In genomic region chr22:20114506-20115475, GRCh38 we compare ENCODE assay signal across 11 cellular contexts. TPM values are rescaled to one million over a fixed set of nuclear protein-coding genes. Genes with fewer than 3 reads are reported as not detected.
A peak's percentile ranks its signal among the peaks of the same experiment; 100 is the strongest.
DNase-seq lines count a peak whose midpoint lies in the region; ATAC-seq, FAIRE-seq and TF ChIP-seq lines count a peak whose summit lies in the region.
"Had no signal": no experiment of that assay in that cellular context is flagged by ENCODE, and none has a peak within 500 bp of the region (broad histone marks: within the 10 kb centered on the region; RNA-seq: fewer than 3 reads in every experiment).

No MANE protein-coding gene starts in this region.

- no peak overlapping the region for H3K4me3 ChIP-seq in CD8-positive, alpha-beta T cell (ENCODE audit: low read depth, low read length)
- H3K4me3 ChIP-seq in KMS-11 (IDR thresholded peaks at IDR 0.05; ENCODE audit: insufficient read depth, low read depth, low read length) (no peak overlapping the region), K562 (peak overlapping the region; percentile 63; the same call in 1 of the 2 replicates)
- H3K4me3 ChIP-seq: SJCRH30 had no signal

- TF ChIP-seq EP300 in K562 (IDR thresholded peaks at IDR 0.05; ENCODE audit: low read length), result no peak

- CTCF ChIA-PET in CD8-positive, alpha-beta T cell (lab: Charles Lee), result interaction anchor here (0.8 kb wide), 1 partner anchor 144 kb away, joined by 3 read pairs; no protein-coding TSS in a partner anchor
- CTCF ChIA-PET in K562 (lab: Yijun Ruan, JAX; ENCODE audit: low intra/inter-chr PET ratio), result no interaction called here

- H4K20me1 ChIP-seq in KMS-11 (ENCODE audit: insufficient read depth), result no peaks in the 10 kb centered on the region
- H4K20me1 ChIP-seq in K562 (replicated peaks; ENCODE audit: control insufficient read depth, insufficient read depth, low read length), result peaks cover 32% of the 10 kb centered on the region

- H3K4me3 Mint-ChIP-seq in CD8-positive, alpha-beta T cell, result peak overlapping the region; percentile 37
- H3K4me3 Mint-ChIP-seq in neural crest cell, result peak overlapping the region; percentile 95

- H3K27ac Mint-ChIP-seq in CD8-positive, alpha-beta T cell, result peak overlapping the region; percentile 84
- peak overlapping the region; percentile 89 for H3K27ac Mint-ChIP-seq in neural crest cell (ENCODE audit: unreplicated experiment)

- no peaks in the 10 kb centered on the region for H3K9me3 ChIP-seq in CD8-positive, alpha-beta T cell (ENCODE audit: low read length)
- H3K9me3 ChIP-seq in K562 (replicated peaks; ENCODE audit: control insufficient read depth, insufficient read depth, low read depth, low read length), result no peaks in the 10 kb centered on the region
- H3K9me3 ChIP-seq: SJCRH30 had no signal

- no peak for DNase-seq in CD8-positive, alpha-beta T cell
- DNase-seq in K562 (ENCODE audit: extremely low read depth in 1 of 4, low spot score in 3 of 4), result no peak
- DNase-seq in neural crest cell (ENCODE audit: low read depth, low spot score), result no peak
- DNase-seq in left colon, result no peak
- no peak for DNase-seq in NCI-H146 treated with DMSO at 0.1 percent for 48 hours (lab: John Stamatoyannopoulos, UW; ENCODE audit: unreplicated experiment)
- DNase-seq: DMS79; NCI-H446 treated with DMSO at 0.1 percent for 48 hours; SJCRH30; stimulated activated CD4-positive, alpha-beta T cell treated with anti-CD3 and anti-CD28 coated beads, Interleukin-1b, Interleukin-23, amount 100 ng/mL, for 48 hours had no signal

- H2AFZ ChIP-seq in KMS-11 (ENCODE audit: low read depth) (no peak overlapping the region), K562 (ENCODE audit: low read depth, low read length) (no peak overlapping the region)

- H3K9me1 ChIP-seq in K562 (ENCODE audit: control insufficient read depth, insufficient read depth, low read length), result no peaks in the 10 kb centered on the region

- TF ChIP-seq CTCF in CD8-positive, alpha-beta T cell (IDR thresholded peaks at IDR 0.05), result no peak
- no peak for TF ChIP-seq CTCF in KMS-11 (conservative IDR thresholded peaks at IDR 0.05; ENCODE audit: low read depth, low read length)
- TF ChIP-seq CTCF in K562 (IDR thresholded peaks at IDR 0.05 in 2 of 3, conservative IDR thresholded peaks at IDR 0.05 in 1 of 3; ENCODE audit: insufficient read depth in 2 of 3, low read depth in 1 of 3, low read length in 3 of 3), result no peak
- TF ChIP-seq CTCF in neural crest cell (conservative IDR thresholded peaks at IDR 0.05), result no peak

- no peaks in the 10 kb centered on the region for H3K27me3 ChIP-seq in CD8-positive, alpha-beta T cell (ENCODE audit: insufficient read depth, low read length)
- H3K27me3 ChIP-seq in KMS-11 (ENCODE audit: insufficient read depth, low read depth) (no peaks in the 10 kb centered on the region), K562 (ENCODE audit: control insufficient read depth in 2 of 2, insufficient read depth in 2 of 2, low read length in 2 of 2) (no peaks in the 10 kb centered on the region)
- H3K27me3 ChIP-seq: SJCRH30 had no signal

- H3K79me2 ChIP-seq in KMS-11 (ENCODE audit: insufficient read depth, low read depth) (peaks cover 45% of the 10 kb centered on the region), K562 (ENCODE audit: control insufficient read depth, insufficient read depth, low read length) (peaks cover 53% of the 10 kb centered on the region)

- no peak for TF ChIP-seq RAD21 in K562 (CRISPR knock-in tag; conservative IDR thresholded peaks at IDR 0.05 in 1 of 2, IDR thresholded peaks at IDR 0.05 in 1 of 2)

- H3K4me1 Mint-ChIP-seq in CD8-positive, alpha-beta T cell (ENCODE audit: low read depth), result peaks cover 43% of the 10 kb centered on the region
- H3K4me1 Mint-ChIP-seq in neural crest cell, result peaks cover 30% of the 10 kb centered on the region

- BruUV-seq in K562 (replicated peaks; lab: Mats Ljungman, UMichigan), result no TSS peak

- no peak overlapping the region for H3K9ac ChIP-seq in KMS-11
- H3K9ac ChIP-seq in K562 (ENCODE audit: insufficient read depth in 1 of 2, low read depth in 2 of 2, low read length in 2 of 2), result peak overlapping the region; percentile 95 to 99; a peak in 3 of 4 replicates

- H3K9me3 Mint-ChIP-seq in CD8-positive, alpha-beta T cell, result no peaks in the 10 kb centered on the region
- H3K9me3 Mint-ChIP-seq in neural crest cell, result no peaks in the 10 kb centered on the region

- no peaks in the 10 kb centered on the region for H3K27me3 Mint-ChIP-seq in CD8-positive, alpha-beta T cell (ENCODE audit: low read depth)
- H3K27me3 Mint-ChIP-seq in neural crest cell (ENCODE audit: low read depth), result peaks cover 12% of the 10 kb centered on the region

- H3K36me3 ChIP-seq in CD8-positive, alpha-beta T cell (ENCODE audit: insufficient read depth, low read length), result peaks cover 22% of the 10 kb centered on the region
- peaks cover 3% of the 10 kb centered on the region; the same call in 1 of the 2 replicates for H3K36me3 ChIP-seq in KMS-11 (ENCODE audit: insufficient read depth)
- peaks cover 84% of the 10 kb centered on the region for H3K36me3 ChIP-seq in K562 (ENCODE audit: control insufficient read depth, insufficient read depth, low read length)

- intact Hi-C loops in CD8-positive, alpha-beta T cell (cut with DNase I, micrococcal nuclease), result loop anchor here (5.0 to 10.0 kb wide), 3 partner anchors 142 to 970 kb away; partner anchors contain the start of genes ESS2 (in 1 of the 2) and ZNF74 (in 1 of the 2)
- intact Hi-C loops in K562 (cut with micrococcal nuclease) (loop anchor here (5.0 kb wide), 1 partner anchor 382 kb away; no protein-coding TSS in a partner anchor), left colon (cut with DNase I, micrococcal nuclease) (no loop called here)

- POLR2A ChIA-PET in CD8-positive, alpha-beta T cell (lab: Charles Lee), result no interaction called here
- POLR2A ChIA-PET in K562 (lab: Yijun Ruan, JAX), result interaction anchor here (0.6 to 20.7 kb wide), 12 partner anchors 7 to 170 kb away, joined by 3 to 513 read pairs (median 4); partner anchors contain the start of gene ZDHHC8

- WGBS in K562 (ENCODE audit: insufficient coverage, low coverage, missing lambda C conversion rate), result 93% methylated on average over 36 of the region's 36 CpGs

- peaks cover 44% of the 10 kb centered on the region for H3K4me1 ChIP-seq in CD8-positive, alpha-beta T cell (ENCODE audit: insufficient read depth, low read length)
- peaks cover 20% of the 10 kb centered on the region for H3K4me1 ChIP-seq in KMS-11 (ENCODE audit: low read depth, poor library complexity, severe bottlenecking)
- peaks cover 20 to 86% of the 10 kb centered on the region in 2 experiments for H3K4me1 ChIP-seq in K562 (replicated peaks in 1 of 2; ENCODE audit: control insufficient read depth in 2 of 2, insufficient read depth in 2 of 2, low read length in 2 of 2)

- in situ Hi-C loops in K562 (cut with MboI), result loop anchor here (10.0 kb wide), 1 partner anchor 390 kb away; the partner anchor contains the start of gene GP1BB

- peaks cover 40% of the 10 kb centered on the region for H3K36me3 Mint-ChIP-seq in CD8-positive, alpha-beta T cell
- peaks cover 20% of the 10 kb centered on the region for H3K36me3 Mint-ChIP-seq in neural crest cell (ENCODE audit: low read depth)

- no peak for ATAC-seq in CD8-positive, alpha-beta T cell
- ATAC-seq in K562 (no peak), left colon (no peak), GM18520 (IDR thresholded peaks at IDR 0.05; ENCODE audit: unreplicated experiment) (no peak)

- no peak for FAIRE-seq in K562 (lab: Jason Lieb, UNC)

- H3K27ac ChIP-seq in CD8-positive, alpha-beta T cell (ENCODE audit: low read depth, low read length), result no peak overlapping the region
- H3K27ac ChIP-seq in KMS-11 (no peak overlapping the region), K562 (ENCODE audit: extremely low read depth, low read depth, low read length) (peak overlapping the region; percentile 94)
- H3K27ac ChIP-seq: SJCRH30 had no signal

- H3K4me2 ChIP-seq in KMS-11, result peak overlapping the region; percentile 66; the same call in 1 of the 2 replicates
- peak overlapping the region; percentile 97; the same call in 1 of the 2 replicates for H3K4me2 ChIP-seq in K562 (ENCODE audit: insufficient read depth, low read length)

- peak; percentile 19; the same call in 1 of the 2 replicates for TF ChIP-seq POLR2A in K562 (conservative IDR thresholded peaks at IDR 0.05)

RNA-seq across cellular contexts. Expression of gene RANBP1, which starts 1.1 kb away (rescaled TPM):
- 10 to 100 TPM; 61.5 to 66.2 TPM for total RNA-seq in CD8-positive, alpha-beta T cell
- total RNA-seq in K562 (2011; cell fraction: chromatin; rRNA removed; ENCODE audit: low replicate concordance), result 525 and 801 TPM in 2 replicates
- 523 and 591 TPM in 2 replicates for total RNA-seq in K562 (2011; cell fraction: nucleolus; rRNA removed)
- 545 and 554 TPM in 2 replicates for total RNA-seq in K562 (2011; cell fraction: nucleoplasm; rRNA removed)
- total RNA-seq in K562 (2014; rRNA removed), result 2,045 and 2,260 TPM in 2 replicates
- 1,191 and 1,409 TPM in 2 replicates for total RNA-seq in K562 (2014; rRNA removed; fragmentation: Illumina TruSeq; extraction: Trizol)
- 1,591 and 1,659 TPM in 2 replicates for total RNA-seq in K562 (2015; rRNA removed; fragmentation: Illumina TruSeq; extraction: Trizol)
- total RNA-seq in K562 (2021), result 1,289 and 1,311 TPM in 2 replicates
- polyA plus RNA-seq in K562 (2011; rRNA removed), result 1,082 and 1,351 TPM in 2 replicates
- polyA plus RNA-seq in K562 (2011; cell fraction: cytosol; rRNA removed), result 950 and 1,655 TPM in 2 replicates
- 1,008 and 1,512 TPM in 2 replicates for polyA plus RNA-seq in K562 (2011; cell fraction: nucleus; rRNA removed)
- 795 and 1,074 TPM in 2 replicates for polyA plus RNA-seq in K562 (2012)
- 1,518 and 1,621 TPM in 2 replicates for polyA plus RNA-seq in K562 (2014; fragmentation: Illumina TruSeq; extraction: Trizol)
- polyA plus RNA-seq in K562 (2014; fragmentation: Nextera tagmentation; extraction: Ambion mirVana), result 100 to 1,000 TPM; 162 to 207 TPM
- polyA plus RNA-seq in K562 (2014; rRNA removed), result 2,237 and 2,891 TPM in 2 replicates
- polyA minus RNA-seq in K562 (2011; rRNA and poly(A)+ RNA removed), result 896 and 959 TPM in 2 replicates
- 618 and 835 TPM in 2 replicates for polyA minus RNA-seq in K562 (2011; cell fraction: cytosol; rRNA and poly(A)+ RNA removed)
- 183 and 414 TPM in 2 replicates for polyA minus RNA-seq in K562 (2011; cell fraction: nucleus; rRNA and poly(A)+ RNA removed)
- 469 and 489 TPM in 2 replicates for total RNA-seq in neural crest cell
- 10 to 100 TPM; 57.2 to 80.3 TPM for total RNA-seq in left colon

RNA-seq across cellular contexts. Expression of gene TRMT2A, which starts 2.2 kb away (rescaled TPM):
- total RNA-seq in CD8-positive, alpha-beta T cell, result 10 to 100 TPM; 57.8 to 62.8 TPM
- 249 and 785 TPM in 2 replicates for total RNA-seq in K562 (2011; cell fraction: chromatin; rRNA removed; ENCODE audit: low replicate concordance)
- total RNA-seq in K562 (2011; cell fraction: nucleolus; rRNA removed), result 623 and 778 TPM in 2 replicates
- 344 and 378 TPM in 2 replicates for total RNA-seq in K562 (2011; cell fraction: nucleoplasm; rRNA removed)
- total RNA-seq in K562 (2014; rRNA removed) (203 and 254 TPM in 2 replicates), K562 (2014; rRNA removed; fragmentation: Illumina TruSeq; extraction: Trizol) (31.5 and 47.4 TPM in 2 replicates), K562 (2015; rRNA removed; fragmentation: Illumina TruSeq; extraction: Trizol) (151 and 170 TPM in 2 replicates), K562 (2021) (222 and 242 TPM in 2 replicates), neural crest cell (75.1 and 77.7 TPM in 2 replicates), left colon (10 to 100 TPM; 33.3 to 36.4 TPM)
- polyA plus RNA-seq in K562 (2011; rRNA removed) (102 and 189 TPM in 2 replicates), K562 (2014; fragmentation: Illumina TruSeq; extraction: Trizol) (140 and 177 TPM in 2 replicates), K562 (2014; fragmentation: Nextera tagmentation; extraction: Ambion mirVana) (1 to 10 TPM; 1.6 to 6.6 TPM), K562 (2014; rRNA removed) (258 and 265 TPM in 2 replicates)
- polyA plus RNA-seq in K562 (2011; cell fraction: cytosol; rRNA removed), result 155 and 253 TPM in 2 replicates
- 1,476 and 1,701 TPM in 2 replicates for polyA plus RNA-seq in K562 (2011; cell fraction: nucleus; rRNA removed)
- 173 and 189 TPM in 2 replicates for polyA plus RNA-seq in K562 (2012)
- 57.9 and 72.9 TPM in 2 replicates for polyA minus RNA-seq in K562 (2011; rRNA and poly(A)+ RNA removed)
- 87.3 and 128 TPM in 2 replicates for polyA minus RNA-seq in K562 (2011; cell fraction: cytosol; rRNA and poly(A)+ RNA removed)
- 286 and 369 TPM in 2 replicates for polyA minus RNA-seq in K562 (2011; cell fraction: nucleus; rRNA and poly(A)+ RNA removed)

RNA-seq across cellular contexts. Expression of gene ZDHHC8, which starts 16.8 kb away (rescaled TPM):
- total RNA-seq in CD8-positive, alpha-beta T cell, result 10 to 100 TPM; 39.3 to 43.4 TPM
- 77.3 and 229 TPM in 2 replicates for total RNA-seq in K562 (2011; cell fraction: chromatin; rRNA removed; ENCODE audit: low replicate concordance)
- 110 and 113 TPM in 2 replicates for total RNA-seq in K562 (2011; cell fraction: nucleolus; rRNA removed)
- total RNA-seq in K562 (2011; cell fraction: nucleoplasm; rRNA removed), result 89.5 and 103 TPM in 2 replicates
- total RNA-seq in K562 (2014; rRNA removed), result 16.4 and 27.9 TPM in 2 replicates
- 4.5 and 7.5 TPM in 2 replicates for total RNA-seq in K562 (2014; rRNA removed; fragmentation: Illumina TruSeq; extraction: Trizol)
- 9.8 and 11.3 TPM in 2 replicates for total RNA-seq in K562 (2015; rRNA removed; fragmentation: Illumina TruSeq; extraction: Trizol)
- total RNA-seq in K562 (2021), result 99.5 and 109 TPM in 2 replicates
- polyA plus RNA-seq in K562 (2011; rRNA removed), result 21.3 and 39.4 TPM in 2 replicates
- polyA plus RNA-seq in K562 (2011; cell fraction: cytosol; rRNA removed), result 30.5 and 34.1 TPM in 2 replicates
- 388 and 500 TPM in 2 replicates for polyA plus RNA-seq in K562 (2011; cell fraction: nucleus; rRNA removed)
- 47.3 and 69.3 TPM in 2 replicates for polyA plus RNA-seq in K562 (2012)
- 34.6 and 58.2 TPM in 2 replicates for polyA plus RNA-seq in K562 (2014; fragmentation: Illumina TruSeq; extraction: Trizol)
- polyA plus RNA-seq in K562 (2014; fragmentation: Nextera tagmentation; extraction: Ambion mirVana), result under 1 TPM; 0.04 to 0.15 TPM
- 74.5 and 108 TPM in 2 replicates for polyA plus RNA-seq in K562 (2014; rRNA removed)
- 5.1 and 6.4 TPM in 2 replicates for polyA minus RNA-seq in K562 (2011; rRNA and poly(A)+ RNA removed)
- 26.3 and 42.5 TPM in 2 replicates for polyA minus RNA-seq in K562 (2011; cell fraction: cytosol; rRNA and poly(A)+ RNA removed)
- 38.9 and 55.3 TPM in 2 replicates for polyA minus RNA-seq in K562 (2011; cell fraction: nucleus; rRNA and poly(A)+ RNA removed)
- total RNA-seq in neural crest cell, result 82.1 and 98.9 TPM in 2 replicates
- 10 to 100 TPM; 36.9 to 37.0 TPM for total RNA-seq in left colon

RNA-seq across cellular contexts. Expression of gene DGCR8, which starts 34.8 kb away (rescaled TPM):
- 10 to 100 TPM; 16.9 to 22.1 TPM for total RNA-seq in CD8-positive, alpha-beta T cell
- total RNA-seq in K562 (2011; cell fraction: chromatin; rRNA removed; ENCODE audit: low replicate concordance), result 638 and 1,105 TPM in 2 replicates
- 550 and 577 TPM in 2 replicates for total RNA-seq in K562 (2011; cell fraction: nucleolus; rRNA removed)
- total RNA-seq in K562 (2011; cell fraction: nucleoplasm; rRNA removed), result 502 and 511 TPM in 2 replicates
- total RNA-seq in K562 (2014; rRNA removed) (107 and 108 TPM in 2 replicates), K562 (2014; rRNA removed; fragmentation: Illumina TruSeq; extraction: Trizol) (43.7 and 49.4 TPM in 2 replicates), K562 (2015; rRNA removed; fragmentation: Illumina TruSeq; extraction: Trizol) (80.1 and 81.2 TPM in 2 replicates), K562 (2021) (116 and 119 TPM in 2 replicates), neural crest cell (86.3 and 86.5 TPM in 2 replicates), left colon (10 to 100 TPM; 32.7 to 46.8 TPM)
- polyA plus RNA-seq in K562 (2011; rRNA removed) (81.8 and 155 TPM in 2 replicates), K562 (2014; fragmentation: Illumina TruSeq; extraction: Trizol) (70.4 and 75.0 TPM in 2 replicates), K562 (2014; fragmentation: Nextera tagmentation; extraction: Ambion mirVana) (1 to 10 TPM; 5.9 to 7.7 TPM), K562 (2014; rRNA removed) (135 and 144 TPM in 2 replicates)
- polyA plus RNA-seq in K562 (2011; cell fraction: cytosol; rRNA removed), result 51.2 and 92.7 TPM in 2 replicates
- 1,167 and 1,418 TPM in 2 replicates for polyA plus RNA-seq in K562 (2011; cell fraction: nucleus; rRNA removed)
- 76.7 and 85.3 TPM in 2 replicates for polyA plus RNA-seq in K562 (2012)
- 62.1 and 82.0 TPM in 2 replicates for polyA minus RNA-seq in K562 (2011; rRNA and poly(A)+ RNA removed)
- polyA minus RNA-seq in K562 (2011; cell fraction: cytosol; rRNA and poly(A)+ RNA removed), result 35.2 and 46.4 TPM in 2 replicates
- polyA minus RNA-seq in K562 (2011; cell fraction: nucleus; rRNA and poly(A)+ RNA removed), result 210 and 349 TPM in 2 replicates

RNA-seq across cellular contexts. Expression of gene CCDC188, which starts 36.1 kb away (rescaled TPM):
- not detected for total RNA-seq in CD8-positive, alpha-beta T cell
- total RNA-seq in K562 (2011; cell fraction: chromatin; rRNA removed; ENCODE audit: low replicate concordance), result not detected in 2 replicates
- total RNA-seq in K562 (2011; cell fraction: nucleolus; rRNA removed), result not detected in 2 replicates
- total RNA-seq in K562 (2011; cell fraction: nucleoplasm; rRNA removed), result not detected in 2 replicates
- not detected in 2 replicates for total RNA-seq in K562 (2014; rRNA removed)
- total RNA-seq in K562 (2014; rRNA removed; fragmentation: Illumina TruSeq; extraction: Trizol), result not detected in 2 replicates
- total RNA-seq in K562 (2015; rRNA removed; fragmentation: Illumina TruSeq; extraction: Trizol), result not detected in 2 replicates
- total RNA-seq in K562 (2021), result not detected in 2 replicates
- not detected in 2 replicates for polyA plus RNA-seq in K562 (2011; rRNA removed)
- not detected in 2 replicates for polyA plus RNA-seq in K562 (2011; cell fraction: cytosol; rRNA removed)
- not detected in 2 replicates for polyA plus RNA-seq in K562 (2011; cell fraction: nucleus; rRNA removed)
- 0.26 TPM in 1 of 2 replicates, not detected in the other for polyA plus RNA-seq in K562 (2012)
- polyA plus RNA-seq in K562 (2014; fragmentation: Illumina TruSeq; extraction: Trizol), result not detected in 2 replicates
- not detected for polyA plus RNA-seq in K562 (2014; fragmentation: Nextera tagmentation; extraction: Ambion mirVana)
- polyA plus RNA-seq in K562 (2014; rRNA removed), result not detected in 2 replicates
- polyA minus RNA-seq in K562 (2011; rRNA and poly(A)+ RNA removed), result not detected in 2 replicates
- polyA minus RNA-seq in K562 (2011; cell fraction: cytosol; rRNA and poly(A)+ RNA removed), result not detected in 2 replicates
- polyA minus RNA-seq in K562 (2011; cell fraction: nucleus; rRNA and poly(A)+ RNA removed), result not detected in 2 replicates
- 8.2 and 8.6 TPM in 2 replicates for total RNA-seq in neural crest cell
- total RNA-seq in left colon, result 1 to 10 TPM in 1 of 2 donors, under 1 TPM in 1; 0.58 to 1.5 TPM
- total RNA-seq: SJCRH30 had no signal

Comparison
In these comparisons a context has a peak if more than half of its experiments do, and no peak if none do; other contexts are left out.
1. intact Hi-C loops: an anchor here in CD8-positive, alpha-beta T cell (5.0 to 10.0 kb wide) and K562 (5.0 kb wide); none called in left colon.